In the genomic region with DNA sequence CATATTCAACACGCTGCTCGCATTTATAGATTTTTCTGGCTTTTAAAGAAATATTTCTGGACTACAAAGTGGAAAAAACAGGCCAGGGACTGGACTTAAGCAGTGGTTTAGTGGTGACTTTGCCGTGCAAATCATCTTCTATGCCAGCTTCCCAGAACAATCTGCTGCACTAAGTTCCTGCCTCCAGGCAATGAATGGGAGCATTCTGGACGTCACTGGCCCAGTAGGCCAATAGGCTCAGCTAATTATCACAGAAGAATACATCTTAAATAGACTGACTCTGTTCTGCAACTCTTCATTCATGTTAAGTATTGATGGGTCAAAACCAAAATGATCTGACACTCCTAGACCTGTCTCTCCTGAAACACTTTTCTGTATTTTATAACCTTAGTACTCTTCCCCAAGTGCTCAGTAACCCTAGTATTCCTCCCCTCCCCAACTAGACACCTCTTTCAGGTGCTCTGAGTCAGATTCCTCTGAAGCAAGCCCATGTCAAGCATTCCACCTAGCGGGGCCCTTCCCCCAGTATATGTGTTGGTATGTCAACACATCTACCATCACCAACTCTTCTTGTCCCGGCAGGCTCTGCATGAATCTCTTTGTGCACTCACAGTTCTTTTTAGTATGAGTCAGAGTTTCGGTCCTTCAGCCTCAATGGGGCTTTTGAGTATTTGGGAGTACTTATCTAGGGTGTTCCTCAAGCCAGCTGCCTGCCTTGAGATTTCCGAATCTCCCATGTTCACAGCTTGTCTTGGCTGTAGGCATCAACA, we compare ENCODE assay signal across 25 cellular contexts.
DNase-seq lines count a peak whose midpoint lies in the region; ATAC-seq, FAIRE-seq and TF ChIP-seq lines count a peak whose summit lies in the region.
"Had no signal": no experiment of that assay in that cellular context is flagged by ENCODE, and none has a peak within 500 bp of the region (broad histone marks: within the 10 kb centered on the region; RNA-seq: fewer than 3 reads in every experiment).

No MANE protein-coding gene starts in this region.

- H2AFZ ChIP-seq in smooth muscle cell (ENCODE audit: low read depth), result no peak overlapping the region
- H2AFZ ChIP-seq: GM23248 had no signal

- no peaks in the 10 kb centered on the region for H3K4me1 ChIP-seq in smooth muscle cell (ENCODE audit: low read depth)
- H3K4me1 ChIP-seq: ascending aorta had no signal

- no peak overlapping the region for H3K4me2 ChIP-seq in smooth muscle cell

- no peaks in the 10 kb centered on the region for H3K79me2 ChIP-seq in smooth muscle cell (ENCODE audit: low read depth)

- FAIRE-seq in GM19239 (lab: Jason Lieb, UNC), result no peak
- FAIRE-seq: GM18507, HTR-8/SVneo had no signal

- H3K27me3 ChIP-seq in smooth muscle cell (ENCODE audit: low read depth), result no peaks in the 10 kb centered on the region
- H3K27me3 ChIP-seq: ascending aorta had no signal

- peak overlapping the region; percentile 86 for H3K27ac ChIP-seq in smooth muscle cell (ENCODE audit: low read depth)
- H3K27ac ChIP-seq: ascending aorta, GM23248, thoracic aorta had no signal

- 58% methylated on average over 8 of the region's 8 CpGs for WGBS in smooth muscle cell (ENCODE audit: low lambda C conversion rate)

- ATAC-seq in HG02938 (IDR thresholded peaks at IDR 0.05; ENCODE audit: unreplicated experiment), result no peak
- no peak for ATAC-seq in HG03095 (IDR thresholded peaks at IDR 0.05; ENCODE audit: unreplicated experiment)
- ATAC-seq: activated CD4-positive, alpha-beta T cell treated with anti-CD3 and anti-CD28 coated beads for 36 hours; mucosa of descending colon had no signal

- H4K20me1 ChIP-seq in smooth muscle cell (ENCODE audit: low read depth), result no peaks in the 10 kb centered on the region

- TF ChIP-seq CTCF in smooth muscle cell (IDR thresholded peaks at IDR 0.05; ENCODE audit: borderline replicate concordance, insufficient read depth, poor library complexity, severe bottlenecking), result no peak

- no peak overlapping the region for H3K4me3 ChIP-seq in smooth muscle cell
- H3K4me3 ChIP-seq: ascending aorta, GM23248, mucosa of descending colon, thoracic aorta had no signal

- peaks cover 6% of the 10 kb centered on the region for H3F3A ChIP-seq in smooth muscle cell (ENCODE audit: low read depth)

- no peaks in the 10 kb centered on the region for H3K36me3 ChIP-seq in smooth muscle cell (ENCODE audit: low read depth)
- H3K36me3 ChIP-seq: ascending aorta, thoracic aorta had no signal

- H3K9ac ChIP-seq in smooth muscle cell (ENCODE audit: low read depth), result peak overlapping the region; percentile 58
- H3K9ac ChIP-seq: GM23248 had no signal

- no peaks in the 10 kb centered on the region for H3K9me3 ChIP-seq in smooth muscle cell (replicated peaks; ENCODE audit: low read depth)
- H3K9me3 ChIP-seq: ascending aorta, mucosa of descending colon, thoracic aorta had no signal

- DNase-seq in ELF-1 (ENCODE audit: low read depth, low spot score) (peak; percentile 3), RPMI7951 (ENCODE audit: low read depth) (peak; percentile 82), foreskin melanocyte (peak; percentile 97), smooth muscle cell (lab: John Stamatoyannopoulos, UW; ENCODE audit: unreplicated experiment) (no peak), GM19239 (ENCODE audit: insufficient read length, low spot score) (no peak)
- DNase-seq in activated CD8-positive, alpha-beta memory T cell treated with anti-CD3 and anti-CD28 coated beads, Interleukin-2, amount 50 U/mL, for 48 hours, result no peak
- DNase-seq: activated CD4-positive, alpha-beta T cell treated with anti-CD3 and anti-CD28 coated beads for 36 hours; activated effector memory CD4-positive, alpha-beta T cell treated with Interleukin-2 at 50 U/mL for 16 hours; activated naive CD8-positive, alpha-beta T cell treated with anti-CD3 and anti-CD28 coated beads for 36 hours; caudate nucleus; DMS79 treated with DMSO at 0.1 percent for 48 hours; GM23248; hypothalamus; KBM-7; mucosa of descending colon; NCI-H1417; NCI-H2029 treated with DMSO at 0.1 percent for 48 hours; NCI-H2227 treated with DMSO at 0.1 percent for 48 hours; NCI-H774 had no signal

Comparison
In these comparisons a context has a peak if more than half of its experiments do, and no peak if none do; other contexts are left out.
1. DNase-seq: peak in ELF-1 (single experiment), RPMI7951 (single experiment) and foreskin melanocyte (single experiment); none in smooth muscle cell (single experiment), activated CD8-positive, alpha-beta memory T cell treated with anti-CD3 and anti-CD28 coated beads, Interleukin-2, amount 50 U/mL, for 48 hours (single experiment) and GM19239 (single experiment).